In genomic region chr9:6843742-6844141, GRCh38 we compare ENCODE assay signal across 19 cellular contexts.
"Had no signal": no experiment of that assay in that cellular context is flagged by ENCODE, and none has a peak within 500 bp of the region (broad histone marks: within the 10 kb centered on the region; RNA-seq: fewer than 3 reads in every experiment).

No MANE protein-coding gene starts in this region.

- H3K27me3 Mint-ChIP-seq: progenitor cell of endocrine pancreas; stimulated activated memory B cell treated with anti-CD40 and anti-IgM and Interleukin-4, amounts not matched to agents 10 μg/mL and 1 μg/mL and 100 μg/mL, for 72 hours had no signal

- H3K4me3 Mint-ChIP-seq: nephron; stimulated activated memory B cell treated with anti-CD40 and anti-IgM and Interleukin-4, amounts not matched to agents 10 μg/mL and 1 μg/mL and 100 μg/mL, for 72 hours had no signal

- H3K9me3 Mint-ChIP-seq: nephron; stimulated activated memory B cell treated with anti-CD40 and anti-IgM and Interleukin-4, amounts not matched to agents 10 μg/mL and 1 μg/mL and 100 μg/mL, for 72 hours had no signal

- H3K27ac Mint-ChIP-seq: nephron; progenitor cell of endocrine pancreas; stimulated activated memory B cell treated with anti-CD40 and anti-IgM and Interleukin-4, amounts not matched to agents 10 μg/mL and 1 μg/mL and 100 μg/mL, for 72 hours had no signal

- ATAC-seq: esophagus mucosa; heart left ventricle; left colon; left ventricle myocardium superior; pancreas; right cardiac atrium; stimulated activated memory B cell treated with anti-CD40 and anti-IgM and Interleukin-4, amounts not matched to agents 10 μg/mL and 1 μg/mL and 100 μg/mL, for 72 hours had no signal

- DNase-seq: effector CD8-positive, alpha-beta T cell; heart left ventricle; hippocampal formation; left colon; left ventricle myocardium superior; mesenchymal stem cell; midbrain; occipital lobe; pancreas; right cardiac atrium; stimulated activated CD4-positive, alpha-beta T cell treated with anti-CD3 and anti-CD28 coated beads, Interleukin-2, amount 100 ng/mL, for 48 hours; stimulated activated CD8-positive, alpha-beta memory T cell treated with anti-CD3 and anti-CD28 coated beads, Interleukin-4, amount 100 ng/mL, for 48 hours; stomach; substantia nigra; transverse colon had no signal
